1 cellular context compared by ENCODE assay signal in the genomic region with DNA sequence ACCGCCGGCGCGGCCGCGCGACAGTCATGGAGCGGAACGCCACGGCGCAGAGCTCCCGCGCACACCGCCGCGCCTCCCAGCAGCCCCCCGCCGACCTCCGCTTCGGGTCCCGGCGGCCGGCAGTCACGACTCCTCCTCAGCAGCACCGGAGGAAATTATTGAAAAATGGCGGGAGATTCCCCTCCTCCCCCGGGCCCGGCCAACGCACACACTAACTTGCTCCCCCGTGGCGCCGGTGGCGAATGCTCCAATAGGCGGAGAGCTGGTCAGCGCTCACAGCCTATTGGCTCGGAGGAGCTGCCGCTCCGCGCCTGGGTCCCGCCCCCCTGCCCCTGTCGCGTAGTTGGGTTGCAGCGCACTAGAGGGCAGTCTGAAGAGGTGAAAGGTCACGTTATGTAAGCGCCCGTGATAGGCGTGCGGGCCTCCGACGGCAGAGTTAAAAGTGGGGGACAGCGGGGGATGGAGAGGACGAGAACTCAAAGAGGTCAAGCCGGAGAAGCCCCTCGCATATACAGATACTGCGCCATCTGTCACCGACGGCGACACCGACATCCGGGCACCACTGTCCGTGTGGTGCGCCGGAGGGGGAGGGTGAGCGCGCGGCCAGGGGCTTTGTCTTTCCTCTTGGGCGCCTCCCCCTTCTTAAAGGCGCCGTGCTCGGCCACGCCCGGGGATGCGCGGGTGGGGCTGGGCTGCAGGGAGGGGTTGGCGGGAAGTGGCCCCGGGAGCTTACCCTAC.
TF ChIP-seq lines count a peak whose summit lies in the region.

A gene with protein sequence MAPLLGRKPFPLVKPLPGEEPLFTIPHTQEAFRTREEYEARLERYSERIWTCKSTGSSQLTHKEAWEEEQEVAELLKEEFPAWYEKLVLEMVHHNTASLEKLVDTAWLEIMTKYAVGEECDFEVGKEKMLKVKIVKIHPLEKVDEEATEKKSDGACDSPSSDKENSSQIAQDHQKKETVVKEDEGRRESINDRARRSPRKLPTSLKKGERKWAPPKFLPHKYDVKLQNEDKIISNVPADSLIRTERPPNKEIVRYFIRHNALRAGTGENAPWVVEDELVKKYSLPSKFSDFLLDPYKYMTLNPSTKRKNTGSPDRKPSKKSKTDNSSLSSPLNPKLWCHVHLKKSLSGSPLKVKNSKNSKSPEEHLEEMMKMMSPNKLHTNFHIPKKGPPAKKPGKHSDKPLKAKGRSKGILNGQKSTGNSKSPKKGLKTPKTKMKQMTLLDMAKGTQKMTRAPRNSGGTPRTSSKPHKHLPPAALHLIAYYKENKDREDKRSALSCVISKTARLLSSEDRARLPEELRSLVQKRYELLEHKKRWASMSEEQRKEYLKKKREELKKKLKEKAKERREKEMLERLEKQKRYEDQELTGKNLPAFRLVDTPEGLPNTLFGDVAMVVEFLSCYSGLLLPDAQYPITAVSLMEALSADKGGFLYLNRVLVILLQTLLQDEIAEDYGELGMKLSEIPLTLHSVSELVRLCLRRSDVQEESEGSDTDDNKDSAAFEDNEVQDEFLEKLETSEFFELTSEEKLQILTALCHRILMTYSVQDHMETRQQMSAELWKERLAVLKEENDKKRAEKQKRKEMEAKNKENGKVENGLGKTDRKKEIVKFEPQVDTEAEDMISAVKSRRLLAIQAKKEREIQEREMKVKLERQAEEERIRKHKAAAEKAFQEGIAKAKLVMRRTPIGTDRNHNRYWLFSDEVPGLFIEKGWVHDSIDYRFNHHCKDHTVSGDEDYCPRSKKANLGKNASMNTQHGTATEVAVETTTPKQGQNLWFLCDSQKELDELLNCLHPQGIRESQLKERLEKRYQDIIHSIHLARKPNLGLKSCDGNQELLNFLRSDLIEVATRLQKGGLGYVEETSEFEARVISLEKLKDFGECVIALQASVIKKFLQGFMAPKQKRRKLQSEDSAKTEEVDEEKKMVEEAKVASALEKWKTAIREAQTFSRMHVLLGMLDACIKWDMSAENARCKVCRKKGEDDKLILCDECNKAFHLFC (N-terminal part only) (minus strand): TSS at position 213 of the 738 bp plus-strand sequence. CDS start 360 bp downstream, outside the sequence.

TF ChIP-seq in HepG2, 621 proteins besides CTCF, POLR2A, EP300 and RAD21 (continued from another document and continues in another):
- TF ChIP-seq, protein P1, sequence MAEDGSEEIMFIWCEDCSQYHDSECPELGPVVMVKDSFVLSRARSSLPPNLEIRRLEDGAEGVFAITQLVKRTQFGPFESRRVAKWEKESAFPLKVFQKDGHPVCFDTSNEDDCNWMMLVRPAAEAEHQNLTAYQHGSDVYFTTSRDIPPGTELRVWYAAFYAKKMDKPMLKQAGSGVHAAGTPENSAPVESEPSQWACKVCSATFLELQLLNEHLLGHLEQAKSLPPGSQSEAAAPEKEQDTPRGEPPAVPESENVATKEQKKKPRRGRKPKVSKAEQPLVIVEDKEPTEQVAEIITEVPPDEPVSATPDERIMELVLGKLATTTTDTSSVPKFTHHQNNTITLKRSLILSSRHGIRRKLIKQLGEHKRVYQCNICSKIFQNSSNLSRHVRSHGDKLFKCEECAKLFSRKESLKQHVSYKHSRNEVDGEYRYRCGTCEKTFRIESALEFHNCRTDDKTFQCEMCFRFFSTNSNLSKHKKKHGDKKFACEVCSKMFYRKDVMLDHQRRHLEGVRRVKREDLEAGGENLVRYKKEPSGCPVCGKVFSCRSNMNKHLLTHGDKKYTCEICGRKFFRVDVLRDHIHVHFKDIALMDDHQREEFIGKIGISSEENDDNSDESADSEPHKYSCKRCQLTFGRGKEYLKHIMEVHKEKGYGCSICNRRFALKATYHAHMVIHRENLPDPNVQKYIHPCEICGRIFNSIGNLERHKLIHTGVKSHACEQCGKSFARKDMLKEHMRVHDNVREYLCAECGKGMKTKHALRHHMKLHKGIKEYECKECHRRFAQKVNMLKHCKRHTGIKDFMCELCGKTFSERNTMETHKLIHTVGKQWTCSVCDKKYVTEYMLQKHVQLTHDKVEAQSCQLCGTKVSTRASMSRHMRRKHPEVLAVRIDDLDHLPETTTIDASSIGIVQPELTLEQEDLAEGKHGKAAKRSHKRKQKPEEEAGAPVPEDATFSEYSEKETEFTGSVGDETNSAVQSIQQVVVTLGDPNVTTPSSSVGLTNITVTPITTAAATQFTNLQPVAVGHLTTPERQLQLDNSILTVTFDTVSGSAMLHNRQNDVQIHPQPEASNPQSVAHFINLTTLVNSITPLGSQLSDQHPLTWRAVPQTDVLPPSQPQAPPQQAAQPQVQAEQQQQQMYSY (CRISPR knock-in tag; IDR thresholded peaks at IDR 0.05): 0 out of 2 replicates have a peak, but pooled peaks have one; percentile 18
- TF ChIP-seq BORCS8-MEF2B (CRISPR knock-in tag; IDR thresholded peaks at IDR 0.05) (no peak; the same call in 1 of the 2 replicates), ZNF10 (CRISPR knock-in tag; IDR thresholded peaks at IDR 0.05; ENCODE audit: borderline replicate concordance, low read depth) (no peak), RFXAP (CRISPR knock-in tag; IDR thresholded peaks at IDR 0.05; ENCODE audit: borderline replicate concordance) (no peak), ZNF816 (CRISPR knock-in tag; IDR thresholded peaks at IDR 0.05; ENCODE audit: borderline replicate concordance) (peak; percentile 65), KDM1A (CRISPR knock-in tag; IDR thresholded peaks at IDR 0.05) (no peak), ZNF781 (CRISPR knock-in tag; IDR thresholded peaks at IDR 0.05; ENCODE audit: borderline replicate concordance, not compliant biosample characterization) (no peak), RBM39 (IDR thresholded peaks at IDR 0.05; ENCODE audit: low read depth, low read length, poor library complexity, severe bottlenecking) (peak; percentile 95), ZSCAN29 (CRISPR knock-in tag; conservative IDR thresholded peaks at IDR 0.05) (0 out of 2 replicates have a peak, but pooled peaks have one; percentile 39), MAF1 (CRISPR knock-in tag; IDR thresholded peaks at IDR 0.05; ENCODE audit: borderline replicate concordance) (peak; percentile 61; the same call in 1 of the 2 replicates), REL (CRISPR knock-in tag; conservative IDR thresholded peaks at IDR 0.05) (peak; percentile 65), PHF5A (CRISPR knock-in tag; IDR thresholded peaks at IDR 0.05; ENCODE audit: low read depth, unreplicated experiment) (peak; percentile 46), SRSF1 (optimal IDR thresholded peaks at IDR 0.05; ENCODE audit: low read depth, low read length) (peak; percentile 83), SOX6 (IDR thresholded peaks at IDR 0.05) (no peak), SOX6 (CRISPR knock-in tag; IDR thresholded peaks at IDR 0.05) (peak; percentile 87), RFXANK (CRISPR knock-in tag; IDR thresholded peaks at IDR 0.05) (peak; percentile 26; the same call in 1 of the 2 replicates), HNRNPL (IDR thresholded peaks at IDR 0.05; ENCODE audit: low read depth, low read length) (0 out of 2 replicates have a peak, but pooled peaks have one; percentile 51), MYC (CRISPR knock-in tag; IDR thresholded peaks at IDR 0.05; ENCODE audit: borderline replicate concordance) (peak; percentile 91), ZNF329 (CRISPR knock-in tag; IDR thresholded peaks at IDR 0.05; ENCODE audit: low read depth) (0 out of 2 replicates have a peak, but pooled peaks have one; percentile 3), MEIS1 (CRISPR knock-in tag; IDR thresholded peaks at IDR 0.05; ENCODE audit: borderline replicate concordance) (peak; percentile 66; the same call in 1 of the 2 replicates), ETV5 (CRISPR knock-in tag; IDR thresholded peaks at IDR 0.05; ENCODE audit: borderline replicate concordance) (peak; percentile 35), ZNF180 (CRISPR knock-in tag; IDR thresholded peaks at IDR 0.05; ENCODE audit: borderline replicate concordance, low read depth) (peak; percentile 48; the same call in 1 of the 2 replicates), KDM3A (CRISPR knock-in tag; IDR thresholded peaks at IDR 0.05; ENCODE audit: low read depth) (0 out of 2 replicates have a peak, but pooled peaks have one; percentile 60), ZNF331 (CRISPR knock-in tag; IDR thresholded peaks at IDR 0.05) (peak; percentile 27; the same call in 1 of the 2 replicates), GFI1 (CRISPR knock-in tag; IDR thresholded peaks at IDR 0.05; ENCODE audit: borderline replicate concordance) (no peak; the same call in 1 of the 2 replicates), ZNF232 (CRISPR knock-in tag; IDR thresholded peaks at IDR 0.05; ENCODE audit: borderline replicate concordance) (0 out of 2 replicates have a peak, but pooled peaks have one; percentile 31), ZNF670 (CRISPR knock-in tag; IDR thresholded peaks at IDR 0.05; ENCODE audit: borderline replicate concordance) (peak; percentile 47; the same call in 1 of the 2 replicates), RXRA (CRISPR knock-in tag; IDR thresholded peaks at IDR 0.05) (peak; percentile 90), ZSCAN20 (CRISPR knock-in tag; IDR thresholded peaks at IDR 0.05; ENCODE audit: borderline replicate concordance) (no peak; the same call in 1 of the 2 replicates), SP1 (IDR thresholded peaks at IDR 0.05) (no peak), SP1 (CRISPR knock-in tag; IDR thresholded peaks at IDR 0.05) (peak; percentile 65), ZNF572 (CRISPR knock-in tag; IDR thresholded peaks at IDR 0.05) (0 out of 2 replicates have a peak, but pooled peaks have one; percentile 66), ZNF775 (CRISPR knock-in tag; IDR thresholded peaks at IDR 0.05; ENCODE audit: borderline replicate concordance) (no peak), PAF1 (CRISPR knock-in tag; IDR thresholded peaks at IDR 0.05) (no peak), FOXK1 (CRISPR knock-in tag; IDR thresholded peaks at IDR 0.05; ENCODE audit: borderline replicate concordance, low read depth) (0 out of 2 replicates have a peak, but pooled peaks have one; percentile 54), POLR2AphosphoS5 (IDR thresholded peaks at IDR 0.05; ENCODE audit: low read depth, low read length) (peak; percentile 67), ZNF256 (CRISPR knock-in tag; conservative IDR thresholded peaks at IDR 0.05) (no peak), HES4 (CRISPR knock-in tag; IDR thresholded peaks at IDR 0.05; ENCODE audit: borderline replicate concordance) (peak; percentile 24; the same call in 1 of the 2 replicates)
- TF ChIP-seq, protein P2, sequence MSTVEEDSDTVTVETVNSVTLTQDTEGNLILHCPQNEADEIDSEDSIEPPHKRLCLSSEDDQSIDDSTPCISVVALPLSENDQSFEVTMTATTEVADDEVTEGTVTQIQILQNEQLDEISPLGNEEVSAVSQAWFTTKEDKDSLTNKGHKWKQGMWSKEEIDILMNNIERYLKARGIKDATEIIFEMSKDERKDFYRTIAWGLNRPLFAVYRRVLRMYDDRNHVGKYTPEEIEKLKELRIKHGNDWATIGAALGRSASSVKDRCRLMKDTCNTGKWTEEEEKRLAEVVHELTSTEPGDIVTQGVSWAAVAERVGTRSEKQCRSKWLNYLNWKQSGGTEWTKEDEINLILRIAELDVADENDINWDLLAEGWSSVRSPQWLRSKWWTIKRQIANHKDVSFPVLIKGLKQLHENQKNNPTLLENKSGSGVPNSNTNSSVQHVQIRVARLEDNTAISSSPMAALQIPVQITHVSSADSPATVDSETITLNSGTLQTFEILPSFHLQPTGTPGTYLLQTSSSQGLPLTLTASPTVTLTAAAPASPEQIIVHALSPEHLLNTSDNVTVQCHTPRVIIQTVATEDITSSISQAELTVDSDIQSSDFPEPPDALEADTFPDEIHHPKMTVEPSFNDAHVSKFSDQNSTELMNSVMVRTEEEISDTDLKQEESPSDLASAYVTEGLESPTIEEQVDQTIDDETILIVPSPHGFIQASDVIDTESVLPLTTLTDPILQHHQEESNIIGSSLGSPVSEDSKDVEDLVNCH (CRISPR knock-in tag; IDR thresholded peaks at IDR 0.05): peak; percentile 95; the same call in 1 of the 2 replicates
- TF ChIP-seq, protein P3, sequence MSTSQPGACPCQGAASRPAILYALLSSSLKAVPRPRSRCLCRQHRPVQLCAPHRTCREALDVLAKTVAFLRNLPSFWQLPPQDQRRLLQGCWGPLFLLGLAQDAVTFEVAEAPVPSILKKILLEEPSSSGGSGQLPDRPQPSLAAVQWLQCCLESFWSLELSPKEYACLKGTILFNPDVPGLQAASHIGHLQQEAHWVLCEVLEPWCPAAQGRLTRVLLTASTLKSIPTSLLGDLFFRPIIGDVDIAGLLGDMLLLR (CRISPR knock-in tag; IDR thresholded peaks at IDR 0.05): 0 out of 2 replicates have a peak, but pooled peaks have one; percentile 10
- TF ChIP-seq, protein P4, sequence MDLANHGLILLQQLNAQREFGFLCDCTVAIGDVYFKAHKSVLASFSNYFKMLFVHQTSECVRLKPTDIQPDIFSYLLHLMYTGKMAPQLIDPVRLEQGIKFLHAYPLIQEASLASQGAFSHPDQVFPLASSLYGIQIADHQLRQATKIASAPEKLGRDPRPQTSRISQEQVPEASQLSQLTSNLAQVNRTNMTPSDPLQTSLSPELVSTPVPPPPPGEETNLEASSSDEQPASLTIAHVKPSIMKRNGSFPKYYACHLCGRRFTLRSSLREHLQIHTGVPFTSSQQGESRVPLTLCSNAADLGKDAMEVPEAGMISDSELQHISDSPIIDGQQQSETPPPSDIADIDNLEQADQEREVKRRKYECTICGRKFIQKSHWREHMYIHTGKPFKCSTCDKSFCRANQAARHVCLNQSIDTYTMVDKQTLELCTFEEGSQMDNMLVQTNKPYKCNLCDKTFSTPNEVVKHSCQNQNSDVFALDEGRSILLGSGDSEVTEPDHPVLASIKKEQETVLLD (CRISPR knock-in tag; IDR thresholded peaks at IDR 0.05; ENCODE audit: low read depth): peak; percentile 79
- TF ChIP-seq, protein P5, sequence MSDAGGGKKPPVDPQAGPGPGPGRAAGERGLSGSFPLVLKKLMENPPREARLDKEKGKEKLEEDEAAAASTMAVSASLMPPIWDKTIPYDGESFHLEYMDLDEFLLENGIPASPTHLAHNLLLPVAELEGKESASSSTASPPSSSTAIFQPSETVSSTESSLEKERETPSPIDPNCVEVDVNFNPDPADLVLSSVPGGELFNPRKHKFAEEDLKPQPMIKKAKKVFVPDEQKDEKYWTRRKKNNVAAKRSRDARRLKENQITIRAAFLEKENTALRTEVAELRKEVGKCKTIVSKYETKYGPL (CRISPR knock-in tag; IDR thresholded peaks at IDR 0.05): peak; percentile 96
- TF ChIP-seq, protein P6, sequence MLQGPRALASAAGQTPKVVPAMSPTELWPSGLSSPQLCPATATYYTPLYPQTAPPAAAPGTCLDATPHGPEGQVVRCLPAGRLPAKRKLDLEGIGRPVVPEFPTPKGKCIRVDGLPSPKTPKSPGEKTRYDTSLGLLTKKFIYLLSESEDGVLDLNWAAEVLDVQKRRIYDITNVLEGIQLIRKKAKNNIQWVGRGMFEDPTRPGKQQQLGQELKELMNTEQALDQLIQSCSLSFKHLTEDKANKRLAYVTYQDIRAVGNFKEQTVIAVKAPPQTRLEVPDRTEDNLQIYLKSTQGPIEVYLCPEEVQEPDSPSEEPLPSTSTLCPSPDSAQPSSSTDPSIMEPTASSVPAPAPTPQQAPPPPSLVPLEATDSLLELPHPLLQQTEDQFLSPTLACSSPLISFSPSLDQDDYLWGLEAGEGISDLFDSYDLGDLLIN (CRISPR knock-in tag; IDR thresholded peaks at IDR 0.05; ENCODE audit: borderline replicate concordance): 0 out of 2 replicates have a peak, but pooled peaks have one; percentile 56
- TF ChIP-seq, protein P7, sequence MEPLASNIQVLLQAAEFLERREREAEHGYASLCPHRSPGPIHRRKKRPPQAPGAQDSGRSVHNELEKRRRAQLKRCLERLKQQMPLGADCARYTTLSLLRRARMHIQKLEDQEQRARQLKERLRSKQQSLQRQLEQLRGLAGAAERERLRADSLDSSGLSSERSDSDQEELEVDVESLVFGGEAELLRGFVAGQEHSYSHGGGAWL (CRISPR knock-in tag; IDR thresholded peaks at IDR 0.05): peak; percentile 62
- TF ChIP-seq, protein P8, sequence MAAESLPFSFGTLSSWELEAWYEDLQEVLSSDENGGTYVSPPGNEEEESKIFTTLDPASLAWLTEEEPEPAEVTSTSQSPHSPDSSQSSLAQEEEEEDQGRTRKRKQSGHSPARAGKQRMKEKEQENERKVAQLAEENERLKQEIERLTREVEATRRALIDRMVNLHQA (CRISPR knock-in tag; IDR thresholded peaks at IDR 0.05): no peak
